25 cellular contexts compared by ENCODE assay signal in the genomic region with DNA sequence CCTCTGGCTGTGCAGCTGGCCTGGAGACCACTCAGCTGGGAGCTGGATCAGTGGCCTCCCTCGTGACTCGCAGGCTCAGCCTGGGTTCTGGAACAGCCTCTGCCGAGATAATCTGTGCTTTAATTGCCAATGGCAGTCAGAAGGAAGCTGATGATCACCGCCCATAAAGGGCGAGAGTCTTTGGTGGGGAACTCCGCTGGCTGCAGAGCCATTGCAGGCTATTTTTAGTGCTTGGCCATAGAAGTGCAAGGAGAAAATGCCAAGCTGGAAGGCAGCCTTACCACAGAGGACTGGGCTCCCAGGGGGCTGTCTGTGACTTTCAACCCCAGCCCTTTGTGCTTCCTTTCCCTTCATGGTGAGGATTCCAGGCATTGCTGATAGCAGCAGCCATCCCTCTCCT.
DNase-seq lines count a peak whose midpoint lies in the region; ATAC-seq and TF ChIP-seq lines count a peak whose summit lies in the region.
"Had no signal": no experiment of that assay in that cellular context is flagged by ENCODE, and none has a peak within 500 bp of the region (broad histone marks: within the 10 kb centered on the region; RNA-seq: fewer than 3 reads in every experiment).

No MANE protein-coding gene starts in this region.

- in situ Hi-C loops in astrocyte of the cerebellum (cut with HindIII; ENCODE audit: low sequenced_read_pairs), result no loop called here

- no peaks in the 10 kb centered on the region for H4K20me1 ChIP-seq in BLaER1

- H3K27me3 ChIP-seq in BLaER1, result no peaks in the 10 kb centered on the region
- H3K27me3 ChIP-seq in right cardiac atrium (ENCODE audit: control insufficient read depth, insufficient read depth), result no peaks in the 10 kb centered on the region
- H3K27me3 ChIP-seq: esophagus muscularis mucosa, neutrophil, uterus had no signal

- H3K36me3 ChIP-seq in BLaER1, result no peaks in the 10 kb centered on the region
- H3K36me3 ChIP-seq: esophagus muscularis mucosa, neutrophil, uterus had no signal

- ATAC-seq in right cardiac atrium (peak; percentile 80 to 85), sciatic nerve (peak; percentile 64), HG03135 (IDR thresholded peaks at IDR 0.05; ENCODE audit: unreplicated experiment) (no peak)
- ATAC-seq: left lobe of liver, mucosa of descending colon had no signal

- no peak overlapping the region for H3K27ac ChIP-seq in BLaER1
- H3K27ac ChIP-seq in right cardiac atrium (ENCODE audit: low read length), result peak overlapping the region; percentile 69
- H3K27ac ChIP-seq: esophagus muscularis mucosa, neutrophil, uterus had no signal

- H3K9me3 ChIP-seq in BLaER1 (peaks cover 10% of the 10 kb centered on the region), right cardiac atrium (ENCODE audit: control insufficient read depth, low read length) (no peaks in the 10 kb centered on the region)
- H3K9me3 ChIP-seq: esophagus muscularis mucosa, mucosa of descending colon, neutrophil, uterus had no signal

- DNase-seq in astrocyte of the cerebellum (ENCODE audit: low read depth), result peak; percentile 83
- peak; percentile 23 to 80 (median 78) for DNase-seq in right cardiac atrium
- no peak for DNase-seq in sciatic nerve (ENCODE audit: low spot score)
- DNase-seq in HUDEP-2 (lab: John Stamatoyannopoulos, UW; ENCODE audit: unreplicated experiment in 76 of 76), result no peak
- DNase-seq in MV-4-11 (lab: John Stamatoyannopoulos, UW), result no peak
- no peak for DNase-seq in HuH-7 (ENCODE audit: low spot score)
- DNase-seq: activated B cell treated with CpG ODN at 0.5 μM for 24 hours; activated CD4-positive, alpha-beta memory T cell treated with anti-CD3 and anti-CD28 coated beads for 36 hours; activated gamma-delta T cell treated with Interleukin-2 at 50 U/mL for 16 hours; activated T-cell treated with anti-CD3 and anti-CD28 coated beads for 4 hours; cerebellar nuclear complex; effector memory CD4-positive, alpha-beta T cell; HCEC 1CT; Karpas-422; mucosa of descending colon; NCI-H1092; NCI-H2081; NCI-H446 treated with DMSO at 0.1 percent for 48 hours; T1000 had no signal

- no peak overlapping the region for H3K9ac ChIP-seq in BLaER1

- no peak for TF ChIP-seq CTCF in astrocyte of the cerebellum (IDR thresholded peaks at IDR 0.05; ENCODE audit: low read depth, low read length, missing control alignments)

- no peak overlapping the region for H3K4me3 ChIP-seq in BLaER1
- H3K4me3 ChIP-seq in astrocyte of the cerebellum (ENCODE audit: low read depth, low read length), result no peak overlapping the region
- H3K4me3 ChIP-seq in right cardiac atrium (ENCODE audit: low read length), result no peak overlapping the region
- H3K4me3 ChIP-seq: esophagus muscularis mucosa, mucosa of descending colon, uterus had no signal

- WGBS in right cardiac atrium, result 20% methylated on average over 6 of the region's 6 CpGs

- H3K4me2 ChIP-seq in BLaER1, result peak overlapping the region; percentile 5; the same call in 1 of the 2 replicates

- intact Hi-C loops in right cardiac atrium (cut with DNase I), result no loop called here
- intact Hi-C loops in sciatic nerve (cut with DNase I), result no loop called here

- peaks cover 6% of the 10 kb centered on the region for H3K4me1 ChIP-seq in BLaER1
- peaks cover 2% of the 10 kb centered on the region for H3K4me1 ChIP-seq in right cardiac atrium (ENCODE audit: control insufficient read depth, insufficient read depth, low read length)
- H3K4me1 ChIP-seq: uterus had no signal

Comparison
In these comparisons a context has a peak if more than half of its experiments do, and no peak if none do; other contexts are left out.
1. DNase-seq: peak in astrocyte of the cerebellum (single experiment) and right cardiac atrium (3 of 3); none in sciatic nerve (single experiment), HUDEP-2 (0 of 76), MV-4-11 (single experiment) and HuH-7 (single experiment).